1 cellular context compared by ENCODE assay signal in genomic region chr19:19211499-19212432, GRCh38.
TF ChIP-seq lines count a peak whose summit lies in the region.

TSS of gene NCAN (plus strand) at chr19:19211958. CDS start at chr19:19216954, 4,996 bp downstream.

TF ChIP-seq in H1, 55 proteins besides CTCF, POLR2A, EP300 and RAD21:
- TF ChIP-seq NRF1 (IDR thresholded peaks at IDR 0.05; ENCODE audit: low read depth, low read length) (peak; percentile 77), RBBP5 (IDR thresholded peaks at IDR 0.05; ENCODE audit: borderline replicate concordance, low read depth, low read length) (no peak; the same call in 1 of the 2 replicates), GTF2F1 (IDR thresholded peaks at IDR 0.05; ENCODE audit: borderline replicate concordance, low read depth, low read length) (no peak), EZH2 (IDR thresholded peaks at IDR 0.05; ENCODE audit: low read depth, low read length, severe bottlenecking) (peak; percentile 34), TBP (IDR thresholded peaks at IDR 0.05; ENCODE audit: low read depth, low read length) (peak; percentile 41; the same call in 1 of the 2 replicates), CHD2 (IDR thresholded peaks at IDR 0.05; ENCODE audit: low read length) (no peak), POLR2AphosphoS5 (IDR thresholded peaks at IDR 0.05; ENCODE audit: low read depth, low read length) (no peak), RXRA (IDR thresholded peaks at IDR 0.05; ENCODE audit: insufficient read depth, low read depth, low read length) (no peak), KDM1A (IDR thresholded peaks at IDR 0.05; ENCODE audit: borderline replicate concordance, low read length) (peak; percentile 98), PHF8 (conservative IDR thresholded peaks at IDR 0.05; ENCODE audit: low read depth, low read length) (peak; percentile 63), ASH2L (IDR thresholded peaks at IDR 0.05; ENCODE audit: low read length) (peak; percentile 79), TAF1 (IDR thresholded peaks at IDR 0.05; ENCODE audit: low read depth, low read length) (0 out of 2 replicates have a peak, but pooled peaks have one; percentile 33), KDM4A (IDR thresholded peaks at IDR 0.05; ENCODE audit: low read depth, low read length, severe bottlenecking) (peak; percentile 83), HDAC2 (IDR thresholded peaks at IDR 0.05; ENCODE audit: borderline replicate concordance in 1 of 2, low read depth in 2 of 2, low read length in 2 of 2) (peak in 1 of 2 experiments; percentile 66; a peak in 1 of 4 replicates), CTBP2 (IDR thresholded peaks at IDR 0.05; ENCODE audit: borderline replicate concordance, insufficient read depth, insufficient read length, low read length) (peak; percentile 26), JUN (IDR thresholded peaks at IDR 0.05; ENCODE audit: low read depth, low read length) (no peak), ATF2 (IDR thresholded peaks at IDR 0.05; ENCODE audit: low read length) (no peak), TAF7 (optimal IDR thresholded peaks at IDR 0.05; ENCODE audit: borderline replicate concordance, low read depth, low read length) (no peak)
